Comparison of ENCODE assay signal across 8 cellular contexts in genomic region chr3:197298858-197299854, GRCh38.
DNase-seq lines count a peak whose midpoint lies in the region.

No MANE protein-coding gene starts in this region.

- H3K4me1 ChIP-seq in HUES6 (ENCODE audit: control insufficient read depth, insufficient read depth, low read length): peaks cover 10% of the 10 kb centered on the region

- peaks cover 4% of the 10 kb centered on the region for H3K27me3 ChIP-seq in HUES6 (ENCODE audit: control insufficient read depth, insufficient read depth, low read length)
- no peaks in the 10 kb centered on the region for H3K27me3 ChIP-seq in layer of hippocampus (ENCODE audit: control insufficient read depth, insufficient read depth, low read length)

- peak overlapping the region; percentile 46 for H3K9ac ChIP-seq in HUES6 (ENCODE audit: low read length)

- DNase-seq in NCI-H1417 (lab: John Stamatoyannopoulos, UW): peak; percentile 47 to 87 (median 82)
- no peak for DNase-seq in NCI-H1417 treated with DMSO at 0.1 percent for 48 hours (lab: John Stamatoyannopoulos, UW)
- DNase-seq in T follicular helper cell (ENCODE audit: low read depth): peak; percentile 4
- peak in 4 of 61 donors; percentile 20 to 51 (median 30) for DNase-seq in caudate nucleus (lab: John Stamatoyannopoulos, UW)
- peak; percentile 34 for DNase-seq in stimulated activated CD4-positive, alpha-beta T cell treated with anti-CD3 and anti-CD28 coated beads, Interleukin-4, amount 100 ng/mL, for 1 hour
- DNase-seq in foreskin melanocyte: no peak

- peak overlapping the region; percentile 94 for H3K4me3 ChIP-seq in HUES6 (ENCODE audit: low read depth, low read length)

- H3K36me3 ChIP-seq in HUES6 (ENCODE audit: control insufficient read depth, insufficient read depth, low read length): peaks cover 20% of the 10 kb centered on the region

- H3K27ac ChIP-seq in HUES6 (ENCODE audit: low read depth, low read length) (0 out of 2 replicates have a peak overlapping the region, but pooled peaks have one; percentile 8), caudate nucleus (ENCODE audit: low read depth, low read length) (peak overlapping the region; percentile 86), layer of hippocampus (ENCODE audit: low read depth, low read length) (peak overlapping the region; percentile 40)

- H3K9me3 ChIP-seq in HUES6 (ENCODE audit: control insufficient read depth, insufficient read depth, low read depth, low read length): no peaks in the 10 kb centered on the region

Comparison
In these comparisons a context has a peak if more than half of its experiments do, and no peak if none do; other contexts are left out.
1. DNase-seq: peak in NCI-H1417 (3 of 3), T follicular helper cell (single experiment) and stimulated activated CD4-positive, alpha-beta T cell treated with anti-CD3 and anti-CD28 coated beads, Interleukin-4, amount 100 ng/mL, for 1 hour (single experiment); none in NCI-H1417 treated with DMSO at 0.1 percent for 48 hours (single experiment) and foreskin melanocyte (single experiment).
2. H3K27ac ChIP-seq: peak in every context shown above with its lines; median percentile 86 in caudate nucleus; 40 in layer of hippocampus; 8 in HUES6.